8 cellular contexts compared by ENCODE assay signal in genomic region chr4:184514121-184514988, GRCh38. TPM values are rescaled to one million over a fixed set of nuclear protein-coding genes. Genes with fewer than 3 reads are reported as not detected.
DNase-seq lines count a peak whose midpoint lies in the region; ATAC-seq and TF ChIP-seq lines count a peak whose summit lies in the region.

No MANE protein-coding gene starts in this region.

- intact Hi-C loops in ovary (cut with DNase I), result no loop called here

- H3K4me3 ChIP-seq in CD4-positive, CD25-positive, alpha-beta regulatory T cell (ENCODE audit: low read depth, low read length), result peak overlapping the region; percentile 58
- H3K4me3 ChIP-seq in fibroblast of pulmonary artery (replicated peaks; ENCODE audit: low read depth, low read length) (peak overlapping the region; percentile 16), ovary (no peak overlapping the region)

- peak overlapping the region; percentile 63 to 74 (median 73) for H3K27ac Mint-ChIP-seq in CD4-positive, CD25-positive, alpha-beta regulatory T cell
- no peak overlapping the region for H3K27ac Mint-ChIP-seq in glutamatergic neuron (ENCODE audit: unreplicated experiment)

- H3K4me3 Mint-ChIP-seq in CD4-positive, CD25-positive, alpha-beta regulatory T cell, result peak overlapping the region; percentile 1 to 85 (median 59)
- H3K4me3 Mint-ChIP-seq in glutamatergic neuron (ENCODE audit: unreplicated experiment), result no peak overlapping the region

- H3K9me3 ChIP-seq in CD4-positive, CD25-positive, alpha-beta regulatory T cell (ENCODE audit: control insufficient read depth in 2 of 2, low read length in 2 of 2), result no peaks in the 10 kb centered on the region
- no peaks in the 10 kb centered on the region for H3K9me3 ChIP-seq in ovary

- 19 to 21% (median 20%) methylated on average over 8 of the region's 8 CpGs for WGBS in ovary, 3 donors

- H3K4me1 ChIP-seq in CD4-positive, CD25-positive, alpha-beta regulatory T cell (ENCODE audit: control insufficient read depth, insufficient read depth, low read length, poor library complexity, severe bottlenecking), result peaks cover 21% of the 10 kb centered on the region
- peaks cover 4% of the 10 kb centered on the region for H3K4me1 ChIP-seq in ovary (ENCODE audit: insufficient read depth)

- H3K27me3 ChIP-seq in CD4-positive, CD25-positive, alpha-beta regulatory T cell (ENCODE audit: control insufficient read depth, insufficient read depth, low read length), result no peaks in the 10 kb centered on the region
- no peaks in the 10 kb centered on the region for H3K27me3 ChIP-seq in ovary

- TF ChIP-seq EP300 in ovary (IDR thresholded peaks at IDR 0.05), result no peak

- peaks cover 22 to 26% (median 24%) of the 10 kb centered on the region in 4 donors for H3K4me1 Mint-ChIP-seq in CD4-positive, CD25-positive, alpha-beta regulatory T cell
- no peaks in the 10 kb centered on the region for H3K4me1 Mint-ChIP-seq in glutamatergic neuron (ENCODE audit: low read depth, unreplicated experiment)

- peaks cover 0 to 7% (median 3%) of the 10 kb centered on the region in 7 donors for H3K9me3 Mint-ChIP-seq in CD4-positive, CD25-positive, alpha-beta regulatory T cell
- no peaks in the 10 kb centered on the region for H3K9me3 Mint-ChIP-seq in glutamatergic neuron (ENCODE audit: unreplicated experiment)

- peak in 1 of 3 donors; percentile 74 for DNase-seq in CD4-positive, CD25-positive, alpha-beta regulatory T cell
- DNase-seq in activated CD4-positive, alpha-beta T cell treated with anti-CD3 and anti-CD28 coated beads, Interleukin-2, amount 50 U/mL, for 48 hours, result peak; percentile 77 to 84
- peak; percentile 88 for DNase-seq in fibroblast of pulmonary artery (ENCODE audit: low read depth)
- peak in 4 of 5 donors; percentile 43 to 56 (median 50) for DNase-seq in ovary
- DNase-seq in DMS 273 treated with DMSO at 0.1 percent for 48 hours (lab: John Stamatoyannopoulos, UW), result no peak
- no peak for DNase-seq in glutamatergic neuron

- no peaks in the 10 kb centered on the region for H3K36me3 Mint-ChIP-seq in CD4-positive, CD25-positive, alpha-beta regulatory T cell
- H3K36me3 Mint-ChIP-seq in glutamatergic neuron (ENCODE audit: unreplicated experiment), result peaks cover 6% of the 10 kb centered on the region

- H3K36me3 ChIP-seq in CD4-positive, CD25-positive, alpha-beta regulatory T cell (ENCODE audit: control insufficient read depth, insufficient read depth, low read length), result no peaks in the 10 kb centered on the region
- no peaks in the 10 kb centered on the region for H3K36me3 ChIP-seq in ovary

- ATAC-seq in CD4-positive, CD25-positive, alpha-beta regulatory T cell (ENCODE audit: low read depth in 2 of 2), result peak; percentile 62 to 80
- ATAC-seq in GM19467 (IDR thresholded peaks at IDR 0.05; ENCODE audit: unreplicated experiment), result peak; percentile 95
- ATAC-seq in HG03558 (IDR thresholded peaks at IDR 0.05; ENCODE audit: extremely low read depth, unreplicated experiment), result peak; percentile 92

- TF ChIP-seq CTCF in fibroblast of pulmonary artery (IDR thresholded peaks at IDR 0.05; ENCODE audit: low read length, missing control alignments) (no peak), ovary (IDR thresholded peaks at IDR 0.05) (no peak), glutamatergic neuron (IDR thresholded peaks at IDR 0.05; ENCODE audit: partially characterized antibody, unreplicated experiment) (no peak)

- no peak for TF ChIP-seq POLR2A in ovary (IDR thresholded peaks at IDR 0.05)

- peak overlapping the region; percentile 24 for H3K27ac ChIP-seq in CD4-positive, CD25-positive, alpha-beta regulatory T cell (ENCODE audit: insufficient read depth, low read length, poor library complexity, severe bottlenecking)
- H3K27ac ChIP-seq in ovary, result no peak overlapping the region

- H3K27me3 Mint-ChIP-seq in CD4-positive, CD25-positive, alpha-beta regulatory T cell, result no peaks in the 10 kb centered on the region
- H3K27me3 Mint-ChIP-seq in glutamatergic neuron (ENCODE audit: unreplicated experiment), result peaks cover 1% of the 10 kb centered on the region

RNA-seq across cellular contexts. Expression of gene IRF2, which starts 40.0 kb away (rescaled TPM):
- 63.4 TPM for total RNA-seq in CD4-positive, CD25-positive, alpha-beta regulatory T cell
- polyA plus RNA-seq in CD4-positive, CD25-positive, alpha-beta regulatory T cell, result 100 to 1,000 TPM in 2 of 4 donors, 10 to 100 TPM in 2; 96.8 to 112 (median 102) TPM
- total RNA-seq in ovary (10 to 100 TPM; 27.8 to 68.4 (median 40.7) TPM), glutamatergic neuron (ENCODE audit: unreplicated experiment) (7.4 TPM)
- polyA plus RNA-seq in ovary, result 10 to 100 TPM; 31.7 to 60.6 TPM

Comparison
In these comparisons a context has a peak if more than half of its experiments do, and no peak if none do; other contexts are left out.
1. DNase-seq: peak in activated CD4-positive, alpha-beta T cell treated with anti-CD3 and anti-CD28 coated beads, Interleukin-2, amount 50 U/mL, for 48 hours (2 of 2), fibroblast of pulmonary artery (single experiment) and ovary (4 of 5); none in DMS 273 treated with DMSO at 0.1 percent for 48 hours (single experiment) and glutamatergic neuron (single experiment).
2. Peak in every context shown above with its lines, with median percentiles within 50 percentile points of each other: ATAC-seq.